ENCODE assay signal across 16 cellular contexts in genomic region chr13:32134241-32134801, GRCh38.
A peak's percentile ranks its signal among the peaks of the same experiment; 100 is the strongest.
DNase-seq lines count a peak whose midpoint lies in the region; ATAC-seq and TF ChIP-seq lines count a peak whose summit lies in the region.
"Had no signal": no experiment of that assay in that cellular context is flagged by ENCODE, and none has a peak within 500 bp of the region (broad histone marks: within the 10 kb centered on the region; RNA-seq: fewer than 3 reads in every experiment).

No MANE protein-coding gene starts in this region.

- POLR2A ChIA-PET in MCF 10A (lab: Yijun Ruan, JAX) = interaction anchor here (1.0 to 2.3 kb wide), 3 partner anchors 9 to 189 kb away, joined by 4 to 9 read pairs (median 5); no protein-coding TSS in a partner anchor

- H3K36me3 Mint-ChIP-seq in HFFc6 (ENCODE audit: low read depth) (no peaks in the 10 kb centered on the region; the same call in 1 of the 2 replicates), MCF 10A (ENCODE audit: insufficient read depth, unreplicated experiment) (no peaks in the 10 kb centered on the region)
- no peaks in the 10 kb centered on the region for H3K36me3 Mint-ChIP-seq in stimulated activated effector memory CD8-positive, alpha-beta T cell treated with anti-CD3 and anti-CD28 coated beads, Interleukin-12 subunit alpha, Interleukin-12 subunit beta, amount 100 ng/mL, for 72 hours

- no peak overlapping the region for H3K4me3 Mint-ChIP-seq in HFFc6
- H3K4me3 Mint-ChIP-seq in MCF 10A (ENCODE audit: unreplicated experiment) = no peak overlapping the region
- no peak overlapping the region for H3K4me3 Mint-ChIP-seq in stimulated activated effector memory CD8-positive, alpha-beta T cell treated with anti-CD3 and anti-CD28 coated beads, Interleukin-12 subunit alpha, Interleukin-12 subunit beta, amount 100 ng/mL, for 72 hours

- H3K4me1 Mint-ChIP-seq in HFFc6 (ENCODE audit: low read depth) = peaks cover 34% of the 10 kb centered on the region
- H3K4me1 Mint-ChIP-seq in MCF 10A (ENCODE audit: insufficient read depth, unreplicated experiment) = peaks cover 12% of the 10 kb centered on the region
- no peaks in the 10 kb centered on the region for H3K4me1 Mint-ChIP-seq in stimulated activated effector memory CD8-positive, alpha-beta T cell treated with anti-CD3 and anti-CD28 coated beads, Interleukin-12 subunit alpha, Interleukin-12 subunit beta, amount 100 ng/mL, for 72 hours

- no peaks in the 10 kb centered on the region for H3K27me3 ChIP-seq in upper lobe of right lung

- H3K27ac Mint-ChIP-seq in HFFc6 (peak overlapping the region; percentile 83), MCF 10A (ENCODE audit: low read depth, unreplicated experiment) (peak overlapping the region; percentile 93)
- peak overlapping the region; percentile 58 for H3K27ac Mint-ChIP-seq in stimulated activated effector memory CD8-positive, alpha-beta T cell treated with anti-CD3 and anti-CD28 coated beads, Interleukin-12 subunit alpha, Interleukin-12 subunit beta, amount 100 ng/mL, for 72 hours

- no peaks in the 10 kb centered on the region for H3K36me3 ChIP-seq in upper lobe of right lung

- no peaks in the 10 kb centered on the region for H3K9me3 ChIP-seq in upper lobe of right lung
- H3K9me3 ChIP-seq: Caco-2 had no signal

- no peak overlapping the region for H3K4me3 ChIP-seq in upper lobe of right lung
- H3K4me3 ChIP-seq: GM12878 had no signal

- no TSS peak for BruUV-seq in MCF 10A (replicated peaks; lab: Mats Ljungman, UMichigan)

- DNase-seq in HFFc6 (peak; percentile 20), MCF 10A (ENCODE audit: unreplicated experiment) (peak; percentile 37), left ventricle myocardium superior (no peak), SHP77 (lab: John Stamatoyannopoulos, UW) (no peak), NCI-H2081 (lab: John Stamatoyannopoulos, UW) (no peak), DMS 273 (lab: John Stamatoyannopoulos, UW; ENCODE audit: unreplicated experiment) (no peak), upper lobe of right lung (no peak)
- DNase-seq in stimulated activated effector memory CD8-positive, alpha-beta T cell treated with anti-CD3 and anti-CD28 coated beads, Interleukin-12 subunit alpha, Interleukin-12 subunit beta, amount 100 ng/mL, for 72 hours (ENCODE audit: low spot score in 2 of 2) = no peak
- DNase-seq: amygdala; Caco-2; GOT3; NCI-H1694 treated with DMSO at 0.1 percent for 48 hours; NCI-H446 treated with DMSO at 0.1 percent for 48 hours; stimulated activated naive CD4-positive, alpha-beta T cell treated with Interleukin-2 at 50 U/mL for 16 hours; T-helper 2 cell had no signal

- H3K4me1 ChIP-seq in upper lobe of right lung = no peaks in the 10 kb centered on the region

- ATAC-seq in left ventricle myocardium superior (peak; percentile 25), upper lobe of right lung (no peak)
- no peak for ATAC-seq in stimulated activated effector memory CD8-positive, alpha-beta T cell treated with anti-CD3 and anti-CD28 coated beads, Interleukin-12 subunit alpha, Interleukin-12 subunit beta, amount 100 ng/mL, for 72 hours
- ATAC-seq: GM12878 had no signal

- H3K27ac ChIP-seq in upper lobe of right lung = no peak overlapping the region

- H3K9me3 Mint-ChIP-seq in HFFc6 = no peaks in the 10 kb centered on the region
- H3K9me3 Mint-ChIP-seq in MCF 10A (ENCODE audit: unreplicated experiment) = no peaks in the 10 kb centered on the region
- no peaks in the 10 kb centered on the region for H3K9me3 Mint-ChIP-seq in stimulated activated effector memory CD8-positive, alpha-beta T cell treated with anti-CD3 and anti-CD28 coated beads, Interleukin-12 subunit alpha, Interleukin-12 subunit beta, amount 100 ng/mL, for 72 hours

- CTCF ChIA-PET in MCF 10A (lab: Yijun Ruan, JAX) = no interaction called here

- intact Hi-C loops in MCF 10A (cut with micrococcal nuclease) = no loop called here
- intact Hi-C loops in left ventricle myocardium superior (cut with micrococcal nuclease) = no loop called here
- intact Hi-C loops in upper lobe of right lung (cut with DNase I) = no loop called here

- TF ChIP-seq CTCF in HFFc6 (IDR thresholded peaks at IDR 0.05) (no peak), MCF 10A (IDR thresholded peaks at IDR 0.05; ENCODE audit: unreplicated experiment) (no peak), upper lobe of right lung (IDR thresholded peaks at IDR 0.05) (no peak)

- H3K27me3 Mint-ChIP-seq in HFFc6 (ENCODE audit: insufficient read depth) = peaks cover 1% of the 10 kb centered on the region; the same call in 1 of the 2 replicates
- no peaks in the 10 kb centered on the region for H3K27me3 Mint-ChIP-seq in MCF 10A (ENCODE audit: insufficient read depth, unreplicated experiment)

Comparison
In these comparisons a context has a peak if more than half of its experiments do, and no peak if none do; other contexts are left out.
1. DNase-seq: peak in HFFc6 (single experiment) and MCF 10A (single experiment); none in left ventricle myocardium superior (single experiment), stimulated activated effector memory CD8-positive, alpha-beta T cell treated with anti-CD3 and anti-CD28 coated beads, Interleukin-12 subunit alpha, Interleukin-12 subunit beta, amount 100 ng/mL, for 72 hours (0 of 2), SHP77 (0 of 2), NCI-H2081 (0 of 2), DMS 273 (single experiment) and upper lobe of right lung (single experiment).
2. Peak in every context shown above with its lines, with median percentiles within 50 percentile points of each other: H3K27ac Mint-ChIP-seq.